Comparison of ENCODE assay signal across 1 cellular context in genomic region chr7:96976106-96976505, GRCh38.
A peak's percentile ranks its signal among the peaks of the same experiment; 100 is the strongest.
TF ChIP-seq lines count a peak whose summit lies in the region.

No MANE protein-coding gene starts in this region.

TF ChIP-seq in K562, 482 proteins besides CTCF, POLR2A, EP300 and RAD21:
- TF ChIP-seq ZBTB49 (CRISPR knock-in tag; IDR thresholded peaks at IDR 0.05; ENCODE audit: borderline replicate concordance), result no peak
- TF ChIP-seq SNAPC5 (CRISPR knock-in tag; IDR thresholded peaks at IDR 0.05), result no peak
- peak; percentile 51; the same call in 1 of the 2 replicates for TF ChIP-seq C11orf30 (IDR thresholded peaks at IDR 0.05; ENCODE audit: low read depth)
- TF ChIP-seq NONO (IDR thresholded peaks at IDR 0.05; ENCODE audit: low read depth in 2 of 2, low read length in 1 of 2), result no peak
- TF ChIP-seq NFE2 (IDR thresholded peaks at IDR 0.05; ENCODE audit: low read depth), result peak; percentile 58; the same call in 1 of the 2 replicates
- peak; percentile 60 for TF ChIP-seq ZNF316 (IDR thresholded peaks at IDR 0.05)
- no peak for TF ChIP-seq UBTF (IDR thresholded peaks at IDR 0.05; ENCODE audit: borderline replicate concordance in 1 of 2, low read depth in 2 of 2, low read length in 2 of 2)
- peak; percentile 66 for TF ChIP-seq MAFG (tag; conservative IDR thresholded peaks at IDR 0.05)
- no peak for TF ChIP-seq ZNF318 (IDR thresholded peaks at IDR 0.05; ENCODE audit: borderline replicate concordance in 1 of 2, low read depth in 1 of 2)
- no peak for TF ChIP-seq ATF6 (CRISPR knock-in tag; IDR thresholded peaks at IDR 0.05)
- no peak for TF ChIP-seq NFE2L1 (tag; IDR thresholded peaks at IDR 0.05; ENCODE audit: borderline replicate concordance, low read depth)
- no peak for TF ChIP-seq U2AF2 (optimal IDR thresholded peaks at IDR 0.05; ENCODE audit: low read depth, low read length)
